Comparison of ENCODE assay signal across 13 cellular contexts in the genomic region with DNA sequence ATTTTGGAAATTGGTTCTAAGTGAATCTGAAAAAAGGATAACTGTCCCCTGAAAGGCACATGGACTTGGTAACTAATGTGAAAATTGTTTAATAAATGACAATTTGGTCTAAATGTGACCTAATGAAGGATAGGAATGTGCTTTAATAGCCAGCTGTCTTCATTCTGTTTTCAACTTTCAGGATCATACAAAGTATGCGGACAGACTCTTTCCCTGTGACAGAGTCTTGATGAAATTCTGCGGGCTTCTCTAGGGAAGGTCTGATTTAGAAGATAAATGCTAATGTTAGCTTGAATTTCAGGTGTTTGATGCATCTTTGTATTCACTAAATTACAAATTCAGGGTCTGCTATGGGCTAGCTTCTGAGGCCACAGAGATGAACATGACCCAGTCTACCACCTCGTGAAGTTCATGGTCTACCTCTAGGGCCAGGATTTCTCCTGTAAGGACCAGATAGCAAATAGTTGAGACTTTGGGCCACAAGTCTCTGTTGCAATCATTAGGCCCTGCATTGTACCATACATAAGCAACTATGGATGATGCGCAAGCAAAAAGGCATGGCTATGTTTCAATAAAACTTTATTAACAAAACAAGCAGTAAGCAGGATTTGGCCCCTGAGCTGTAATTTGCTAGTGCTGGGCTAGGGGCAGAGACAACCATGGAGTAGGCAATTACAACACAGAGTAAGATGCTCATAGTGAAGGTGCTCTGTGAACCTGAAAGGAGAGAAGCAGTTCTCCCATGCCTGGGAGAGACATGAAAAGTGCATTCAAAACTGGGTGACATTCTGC.
DNase-seq lines count a peak whose midpoint lies in the region; ATAC-seq, FAIRE-seq and TF ChIP-seq lines count a peak whose summit lies in the region.
"Had no signal": no experiment of that assay in that cellular context is flagged by ENCODE, and none has a peak within 500 bp of the region (broad histone marks: within the 10 kb centered on the region; RNA-seq: fewer than 3 reads in every experiment).

No MANE protein-coding gene starts in this region.

- peaks cover 47% of the 10 kb centered on the region for H3F3A ChIP-seq in GM23248 (ENCODE audit: insufficient read depth)

- H4K20me1 ChIP-seq in K562 (replicated peaks; ENCODE audit: control insufficient read depth, insufficient read depth, low read length): no peaks in the 10 kb centered on the region
- no peaks in the 10 kb centered on the region for H4K20me1 ChIP-seq in GM23248 (ENCODE audit: insufficient read depth)
- H4K20me1 ChIP-seq: BLaER1 had no signal

- TF ChIP-seq CTCF in K562 (IDR thresholded peaks at IDR 0.05 in 2 of 3, conservative IDR thresholded peaks at IDR 0.05 in 1 of 3; ENCODE audit: insufficient read depth in 2 of 3, low read depth in 1 of 3, low read length in 3 of 3) (no peak), right atrium auricular region (IDR thresholded peaks at IDR 0.05) (no peak)

- H3K27ac ChIP-seq in SJSA1: peak overlapping the region; percentile 30
- H3K27ac ChIP-seq in K562 (ENCODE audit: extremely low read depth, low read depth, low read length): no peak overlapping the region
- H3K27ac ChIP-seq in trophoblast cell (ENCODE audit: low read depth, low read length): no peak overlapping the region
- no peak overlapping the region for H3K27ac ChIP-seq in GM23248
- no peak overlapping the region for H3K27ac ChIP-seq in right atrium auricular region
- H3K27ac ChIP-seq: A549, BLaER1 had no signal

- H3K23ac ChIP-seq in trophoblast cell (ENCODE audit: low read length): no peak overlapping the region

- POLR2A ChIA-PET in K562 (lab: Yijun Ruan, JAX): no interaction called here

- H3K4me3 ChIP-seq in SJSA1: no peak overlapping the region
- H3K4me3 ChIP-seq in K562: no peak overlapping the region
- no peak overlapping the region for H3K4me3 ChIP-seq in trophoblast cell (ENCODE audit: low read depth, low read length)
- no peak overlapping the region for H3K4me3 ChIP-seq in GM23248
- no peak overlapping the region for H3K4me3 ChIP-seq in right atrium auricular region
- H3K4me3 ChIP-seq: A549, BLaER1 had no signal

- no peak for TF ChIP-seq EP300 in K562 (IDR thresholded peaks at IDR 0.05; ENCODE audit: low read length)

- ATAC-seq in K562 (no peak), HG02763 (IDR thresholded peaks at IDR 0.05; ENCODE audit: unreplicated experiment) (no peak)
- ATAC-seq: A549 had no signal

- no peak overlapping the region for H3K14ac ChIP-seq in trophoblast cell (ENCODE audit: low read length)

- H3K4ac ChIP-seq in trophoblast cell (ENCODE audit: low read depth, low read length): no peak overlapping the region

- intact Hi-C loops in K562 (cut with micrococcal nuclease): no loop called here

- H2BK12ac ChIP-seq in trophoblast cell (ENCODE audit: low read length): no peak overlapping the region

- no peak overlapping the region for H4K91ac ChIP-seq in trophoblast cell (ENCODE audit: low read depth, low read length)

- H3K27me3 ChIP-seq in SJSA1 (replicated peaks): no peaks in the 10 kb centered on the region
- no peaks in the 10 kb centered on the region for H3K27me3 ChIP-seq in K562 (ENCODE audit: control insufficient read depth in 2 of 2, insufficient read depth in 2 of 2, low read length in 2 of 2)
- H3K27me3 ChIP-seq in trophoblast cell (ENCODE audit: insufficient read depth, low read length): no peaks in the 10 kb centered on the region
- H3K27me3 ChIP-seq in GM23248 (replicated peaks; ENCODE audit: insufficient read depth): no peaks in the 10 kb centered on the region
- H3K27me3 ChIP-seq in right atrium auricular region: no peaks in the 10 kb centered on the region
- H3K27me3 ChIP-seq: BLaER1 had no signal

- TF ChIP-seq RAD21 in K562 (CRISPR knock-in tag; conservative IDR thresholded peaks at IDR 0.05 in 1 of 2, IDR thresholded peaks at IDR 0.05 in 1 of 2): no peak

- peaks cover 28% of the 10 kb centered on the region for H3K4me1 ChIP-seq in SJSA1 (replicated peaks)
- no peaks in the 10 kb centered on the region for H3K4me1 ChIP-seq in K562 (replicated peaks in 1 of 2; ENCODE audit: control insufficient read depth in 2 of 2, insufficient read depth in 2 of 2, low read length in 2 of 2)
- H3K4me1 ChIP-seq in trophoblast cell (ENCODE audit: control insufficient read depth in 1 of 2, insufficient read depth in 2 of 2, low read length in 2 of 2): peaks cover 0 to 3% of the 10 kb centered on the region in 2 experiments
- H3K4me1 ChIP-seq in GM23248 (ENCODE audit: insufficient read depth): peaks cover 32% of the 10 kb centered on the region
- H3K4me1 ChIP-seq in right atrium auricular region: no peaks in the 10 kb centered on the region
- H3K4me1 ChIP-seq: A549, Caco-2 had no signal

- H2AK5ac ChIP-seq in trophoblast cell (ENCODE audit: low read length): no peak overlapping the region

- no peak overlapping the region for H3K18ac ChIP-seq in trophoblast cell (ENCODE audit: low read length)

- peaks cover 3% of the 10 kb centered on the region for H3K79me1 ChIP-seq in trophoblast cell (ENCODE audit: low read length)

- no peak overlapping the region for H4K12ac ChIP-seq in trophoblast cell (ENCODE audit: low read depth, low read length)

- H3K36me3 ChIP-seq in SJSA1 (no peaks in the 10 kb centered on the region), K562 (ENCODE audit: control insufficient read depth, insufficient read depth, low read length) (no peaks in the 10 kb centered on the region), trophoblast cell (ENCODE audit: control insufficient read depth in 1 of 2, insufficient read depth in 2 of 2, low read length in 2 of 2) (no peaks in the 10 kb centered on the region), GM23248 (ENCODE audit: low read depth) (no peaks in the 10 kb centered on the region), right atrium auricular region (no peaks in the 10 kb centered on the region)
- H3K36me3 ChIP-seq: BLaER1 had no signal

- no TSS peak for BruUV-seq in K562 (replicated peaks; lab: Mats Ljungman, UMichigan)

- H3K4me2 ChIP-seq in K562 (ENCODE audit: insufficient read depth, low read length) (no peak overlapping the region), trophoblast cell (ENCODE audit: low read length) (no peak overlapping the region), GM23248 (ENCODE audit: unreplicated experiment) (no peak overlapping the region)
- H3K4me2 ChIP-seq: A549, BLaER1 had no signal

- TF ChIP-seq POLR2A in K562 (conservative IDR thresholded peaks at IDR 0.05): no peak

- H3K9ac ChIP-seq in K562 (ENCODE audit: insufficient read depth in 1 of 2, low read depth in 2 of 2, low read length in 2 of 2): no peak overlapping the region
- H3K9ac ChIP-seq in trophoblast cell (ENCODE audit: low read length): no peak overlapping the region
- H3K9ac ChIP-seq in GM23248: no peak overlapping the region
- H3K9ac ChIP-seq: BLaER1 had no signal

- WGBS in K562 (ENCODE audit: insufficient coverage, low coverage, missing lambda C conversion rate): 5% methylated on average over 4 of the region's 4 CpGs
- no CpG with 5 or more reads among the region's 4 CpGs for WGBS in trophoblast cell (ENCODE audit: extremely low coverage, insufficient coverage, insufficient read length)
- 98% methylated on average over 4 of the region's 4 CpGs for WGBS in GM23248 (ENCODE audit: low coverage in 1 of 2, low lambda C conversion rate in 2 of 2, missing lambda C conversion rate in 2 of 2), 2 experiments

- in situ Hi-C loops in K562 (cut with MboI) (no loop called here), GM23248 (cut with MboI) (no loop called here)

- peak overlapping the region; percentile 63 for H2BK120ac ChIP-seq in trophoblast cell (ENCODE audit: insufficient read depth, low read length, poor library complexity)

- no peak for FAIRE-seq in K562 (lab: Jason Lieb, UNC)
- FAIRE-seq: A549 had no signal

- H3K9me3 ChIP-seq in SJSA1 (replicated peaks): no peaks in the 10 kb centered on the region
- H3K9me3 ChIP-seq in K562 (replicated peaks; ENCODE audit: control insufficient read depth, insufficient read depth, low read depth, low read length): no peaks in the 10 kb centered on the region
- H3K9me3 ChIP-seq in trophoblast cell (ENCODE audit: insufficient read depth, low read depth, low read length): no peaks in the 10 kb centered on the region
- no peaks in the 10 kb centered on the region for H3K9me3 ChIP-seq in GM23248 (ENCODE audit: low read depth)
- H3K9me3 ChIP-seq in right atrium auricular region: no peaks in the 10 kb centered on the region
- H3K9me3 ChIP-seq: BLaER1, Caco-2 had no signal

- H3K9me1 ChIP-seq in K562 (ENCODE audit: control insufficient read depth, insufficient read depth, low read length): no peaks in the 10 kb centered on the region

- CTCF ChIA-PET in K562 (lab: Yijun Ruan, JAX; ENCODE audit: low intra/inter-chr PET ratio): no interaction called here

- no peaks in the 10 kb centered on the region for H3K9me2 ChIP-seq in GM23248 (ENCODE audit: insufficient read depth)

- H2AFZ ChIP-seq in K562 (ENCODE audit: low read depth, low read length) (no peak overlapping the region), trophoblast cell (ENCODE audit: insufficient read depth, low read length, poor library complexity) (no peak overlapping the region), GM23248 (no peak overlapping the region)

- no peak overlapping the region for H2BK5ac ChIP-seq in trophoblast cell (ENCODE audit: low read depth, low read length, poor library complexity)

- DNase-seq in SJSA1 (ENCODE audit: low read depth in 1 of 2, low spot score in 2 of 2): no peak
- DNase-seq in K562 (ENCODE audit: extremely low read depth in 1 of 4, low spot score in 3 of 4): no peak
- DNase-seq in trophoblast cell: peak; percentile 23 to 71
- DNase-seq in GM23248: no peak
- DNase-seq in right atrium auricular region (ENCODE audit: low spot score): no peak
- DNase-seq: AML-193; Caco-2; CD8-positive, alpha-beta memory T cell; DND-41; GDM1 had no signal

- H4K8ac ChIP-seq in trophoblast cell (ENCODE audit: low read depth, low read length): no peak overlapping the region

- no peaks in the 10 kb centered on the region for H3K79me2 ChIP-seq in K562 (ENCODE audit: control insufficient read depth, insufficient read depth, low read length)
- H3K79me2 ChIP-seq in trophoblast cell (ENCODE audit: control insufficient read depth, insufficient read depth, low read length, poor library complexity): no peaks in the 10 kb centered on the region
- H3K79me2 ChIP-seq in GM23248 (ENCODE audit: insufficient read depth): no peaks in the 10 kb centered on the region

Comparison
In these comparisons a context has a peak if more than half of its experiments do, and no peak if none do; other contexts are left out.
1. DNase-seq: peak in trophoblast cell (2 of 2); none in SJSA1 (0 of 2), K562 (0 of 4), GM23248 (single experiment) and right atrium auricular region (single experiment).